Comparison of ENCODE assay signal across 20 cellular contexts in genomic region chr14:93063393-93063792, GRCh38. TPM values are rescaled to one million over a fixed set of nuclear protein-coding genes. Genes with fewer than 3 reads are reported as not detected.
DNase-seq lines count a peak whose midpoint lies in the region; ATAC-seq, FAIRE-seq and TF ChIP-seq lines count a peak whose summit lies in the region.
"Had no signal": no experiment of that assay in that cellular context is flagged by ENCODE, and none has a peak within 500 bp of the region (broad histone marks: within the 10 kb centered on the region; RNA-seq: fewer than 3 reads in every experiment).

No MANE protein-coding gene starts in this region.

- peak overlapping the region; percentile 48; the same call in 1 of the 2 replicates for H3K18ac ChIP-seq in H1 (ENCODE audit: extremely low read depth, low read length)

- H3K4me1 ChIP-seq in H1 (replicated peaks in 1 of 4; ENCODE audit: control insufficient read depth in 3 of 4, insufficient read depth in 4 of 4, low read length in 3 of 4) = peaks cover 0 to 18% (median 7%) of the 10 kb centered on the region in 4 experiments; a peak in 5 of 7 replicates

- no peaks in the 10 kb centered on the region for H3K9me3 ChIP-seq in H1 (ENCODE audit: insufficient read depth in 2 of 2, low read depth in 1 of 2, low read length in 1 of 2)
- H3K9me3 ChIP-seq: SJSA1 had no signal

- no peak overlapping the region for H3K4me3 Mint-ChIP-seq in stimulated activated naive CD8-positive, alpha-beta T cell treated with anti-CD3 and anti-CD28 coated beads, Interleukin-15, Interleukin-2, amounts not matched to agents 100 ng/mL and 50 ng/mL, for 24 hours
- H3K4me3 Mint-ChIP-seq in stimulated activated effector memory CD8-positive, alpha-beta T cell treated with anti-CD3 and anti-CD28 coated beads, Interleukin-12 subunit alpha, Interleukin-12 subunit beta, amount 100 ng/mL, for 72 hours = no peak overlapping the region
- H3K4me3 Mint-ChIP-seq: activated naive CD4-positive, alpha-beta T cell treated with anti-CD3 and anti-CD28 coated beads for 36 hours; nephron had no signal

- H3K23me2 ChIP-seq in H1 (ENCODE audit: low read depth, low read length) = no peaks in the 10 kb centered on the region

- H2AFZ ChIP-seq in H1 (ENCODE audit: low read length) = no peak overlapping the region

- TF ChIP-seq RAD21 in H1 (IDR thresholded peaks at IDR 0.05 in 1 of 2, conservative IDR thresholded peaks at IDR 0.05 in 1 of 2; ENCODE audit: low read depth in 2 of 2, low read length in 2 of 2) = no peak

- H2BK15ac ChIP-seq in H1 (ENCODE audit: low read length) = 0 out of 2 replicates have a peak overlapping the region, but pooled peaks have one; percentile 16

- CTCF ChIA-PET in H1 (lab: Charles Lee; ENCODE audit: partially characterized antibody) = interaction anchor here (0.5 to 1.4 kb wide), 3 partner anchors 38 to 212 kb away, joined by 3 to 4 read pairs (median 4); no protein-coding TSS in a partner anchor

- H2BK12ac ChIP-seq in H1 (ENCODE audit: low read depth, low read length) = no peak overlapping the region

- no peaks in the 10 kb centered on the region for H3K9me3 Mint-ChIP-seq in stimulated activated naive CD8-positive, alpha-beta T cell treated with anti-CD3 and anti-CD28 coated beads, Interleukin-15, Interleukin-2, amounts not matched to agents 100 ng/mL and 50 ng/mL, for 24 hours
- no peaks in the 10 kb centered on the region for H3K9me3 Mint-ChIP-seq in stimulated activated effector memory CD8-positive, alpha-beta T cell treated with anti-CD3 and anti-CD28 coated beads, Interleukin-12 subunit alpha, Interleukin-12 subunit beta, amount 100 ng/mL, for 72 hours
- H3K9me3 Mint-ChIP-seq: activated naive CD4-positive, alpha-beta T cell treated with anti-CD3 and anti-CD28 coated beads for 36 hours; nephron had no signal

- no peak for ATAC-seq in stimulated activated naive CD8-positive, alpha-beta T cell treated with anti-CD3 and anti-CD28 coated beads, Interleukin-15, Interleukin-2, amounts not matched to agents 100 U/mL and 50 U/mL, for 24 hours
- no peak for ATAC-seq in stimulated activated effector memory CD8-positive, alpha-beta T cell treated with anti-CD3 and anti-CD28 coated beads, Interleukin-12 subunit alpha, Interleukin-12 subunit beta, amount 100 ng/mL, for 72 hours
- ATAC-seq in GM18520 (IDR thresholded peaks at IDR 0.05; ENCODE audit: unreplicated experiment) (no peak), HG02763 (IDR thresholded peaks at IDR 0.05; ENCODE audit: unreplicated experiment) (no peak)

- no peak overlapping the region for H4K8ac ChIP-seq in H1 (ENCODE audit: extremely low read depth, insufficient read depth, low read length)

- WGBS in H1 (ENCODE audit: extremely low coverage in 1 of 2, insufficient coverage in 1 of 2, insufficient read length in 1 of 2, insufficient replicate concordance in 2 of 2, low coverage in 1 of 2, low lambda C conversion rate in 2 of 2, missing lambda C conversion rate in 1 of 2), 2 experiments = 87% methylated on average over 5 of the region's 5 CpGs; no CpG with 5 or more reads in 1 of the 2 experiments

- peaks cover 0 to 39% of the 10 kb centered on the region in 2 experiments; a peak in 2 of 4 replicates for H3K79me2 ChIP-seq in H1 (ENCODE audit: control insufficient read depth in 1 of 2, insufficient read depth in 2 of 2, low read length in 2 of 2)

- peaks cover 65% of the 10 kb centered on the region for H3K4me1 Mint-ChIP-seq in stimulated activated naive CD8-positive, alpha-beta T cell treated with anti-CD3 and anti-CD28 coated beads, Interleukin-15, Interleukin-2, amounts not matched to agents 100 ng/mL and 50 ng/mL, for 24 hours (ENCODE audit: low read depth)
- H3K4me1 Mint-ChIP-seq in stimulated activated effector memory CD8-positive, alpha-beta T cell treated with anti-CD3 and anti-CD28 coated beads, Interleukin-12 subunit alpha, Interleukin-12 subunit beta, amount 100 ng/mL, for 72 hours = peaks cover 66% of the 10 kb centered on the region

- peak overlapping the region; percentile 44 for H3K4ac ChIP-seq in H1 (replicated peaks; ENCODE audit: insufficient read length, low read depth, low read length)

- FAIRE-seq in H1 (lab: Jason Lieb, UNC) = no peak

- TF ChIP-seq POLR2A in H1 (IDR thresholded peaks at IDR 0.05; ENCODE audit: control extremely low read depth in 1 of 2, low read depth in 2 of 2, low read length in 2 of 2) = no peak

- H2BK120ac ChIP-seq in H1 (replicated peaks; ENCODE audit: low read depth, low read length) = no peak overlapping the region

- H3K4me3 ChIP-seq in H1 (ENCODE audit: extremely low read depth in 1 of 4, insufficient read depth in 2 of 4, low read depth in 3 of 4, low read length in 4 of 4) = no peak overlapping the region
- H3K4me3 ChIP-seq: SJSA1, skin epidermis had no signal

- peaks cover 0 to 2% of the 10 kb centered on the region in 2 experiments for H4K20me1 ChIP-seq in H1 (replicated peaks in 1 of 2; ENCODE audit: control insufficient read depth in 1 of 2, insufficient read depth in 2 of 2, low read length in 2 of 2)

- H3K27me3 Mint-ChIP-seq in stimulated activated naive CD8-positive, alpha-beta T cell treated with anti-CD3 and anti-CD28 coated beads, Interleukin-15, Interleukin-2, amounts not matched to agents 100 ng/mL and 50 ng/mL, for 24 hours = no peaks in the 10 kb centered on the region

- H4K91ac ChIP-seq in H1 (replicated peaks; ENCODE audit: insufficient read length, low read length) = no peak overlapping the region

- H3K36me3 ChIP-seq in H1 (ENCODE audit: control insufficient read depth in 2 of 4, insufficient read depth in 4 of 4, low read length in 3 of 4) = no peaks in the 10 kb centered on the region
- H3K36me3 ChIP-seq: SJSA1 had no signal

- H3K4me2 ChIP-seq in H1 (ENCODE audit: insufficient read depth in 1 of 2, low read depth in 2 of 2, low read length in 2 of 2) = no peak overlapping the region

- H3K9ac ChIP-seq in H1 (replicated peaks in 1 of 4; ENCODE audit: extremely low read depth in 1 of 4, low read depth in 3 of 4, low read length in 3 of 4) = no peak overlapping the region

- peak overlapping the region; percentile 60; the same call in 1 of the 2 replicates for H2BK5ac ChIP-seq in H1 (ENCODE audit: low read depth, low read length)

- H3K56ac ChIP-seq in H1 (replicated peaks; ENCODE audit: insufficient read length, low read depth, low read length) = no peak overlapping the region

- H3K23ac ChIP-seq in H1 (ENCODE audit: insufficient read length) = no peak overlapping the region

- TF ChIP-seq EP300 in H1 (IDR thresholded peaks at IDR 0.05; ENCODE audit: borderline replicate concordance in 1 of 2, low read depth in 2 of 2, low read length in 2 of 2) = no peak

- peaks cover 15% of the 10 kb centered on the region for H3K79me1 ChIP-seq in H1 (ENCODE audit: low read depth, low read length)

- POLR2A ChIA-PET in H1 (lab: Charles Lee; ENCODE audit: partially characterized antibody) = no interaction called here

- H3K27ac ChIP-seq in H1 (ENCODE audit: low read depth, low read length) = no peak overlapping the region
- H3K27ac ChIP-seq: SJSA1, VCaP had no signal

- H2BK20ac ChIP-seq in H1 (ENCODE audit: low read length) = 0 out of 2 replicates have a peak overlapping the region, but pooled peaks have one; percentile 32

- no peak overlapping the region for H3K14ac ChIP-seq in H1 (ENCODE audit: insufficient read length)

- H3K36me3 Mint-ChIP-seq in stimulated activated naive CD8-positive, alpha-beta T cell treated with anti-CD3 and anti-CD28 coated beads, Interleukin-15, Interleukin-2, amounts not matched to agents 100 ng/mL and 50 ng/mL, for 24 hours (ENCODE audit: low read depth) = peaks cover 10% of the 10 kb centered on the region
- H3K36me3 Mint-ChIP-seq in stimulated activated effector memory CD8-positive, alpha-beta T cell treated with anti-CD3 and anti-CD28 coated beads, Interleukin-12 subunit alpha, Interleukin-12 subunit beta, amount 100 ng/mL, for 72 hours = peaks cover 21% of the 10 kb centered on the region

- no peaks in the 10 kb centered on the region for H3K27me3 ChIP-seq in H1 (replicated peaks in 1 of 4; ENCODE audit: control insufficient read depth in 3 of 4, extremely low read depth in 1 of 4, insufficient read depth in 3 of 4, low read length in 3 of 4)
- H3K27me3 ChIP-seq: SJSA1 had no signal

- no peak for TF ChIP-seq CTCF in H1 (IDR thresholded peaks at IDR 0.05; ENCODE audit: control extremely low read depth in 1 of 3, insufficient read depth in 1 of 3, low read depth in 1 of 3, low read length in 3 of 3)

- no peak overlapping the region for H4K5ac ChIP-seq in H1 (ENCODE audit: insufficient read length, low read depth, low read length)

- peak overlapping the region; percentile 49 for H3K27ac Mint-ChIP-seq in stimulated activated naive CD8-positive, alpha-beta T cell treated with anti-CD3 and anti-CD28 coated beads, Interleukin-15, Interleukin-2, amounts not matched to agents 100 ng/mL and 50 ng/mL, for 24 hours
- peak overlapping the region; percentile 83 for H3K27ac Mint-ChIP-seq in stimulated activated effector memory CD8-positive, alpha-beta T cell treated with anti-CD3 and anti-CD28 coated beads, Interleukin-12 subunit alpha, Interleukin-12 subunit beta, amount 100 ng/mL, for 72 hours
- H3K27ac Mint-ChIP-seq: activated naive CD4-positive, alpha-beta T cell treated with anti-CD3 and anti-CD28 coated beads for 36 hours; nephron had no signal

- peak overlapping the region; percentile 82 for H2AK5ac ChIP-seq in H1 (ENCODE audit: low read depth, low read length)

- no peak for DNase-seq in stimulated activated naive CD8-positive, alpha-beta T cell treated with anti-CD3 and anti-CD28 coated beads, Interleukin-15, Interleukin-2, amounts not matched to agents 100 U/mL and 50 U/mL, for 24 hours
- no peak for DNase-seq in H1 (ENCODE audit: low read depth in 1 of 2, low spot score in 2 of 2)
- no peak for DNase-seq in stimulated activated effector memory CD8-positive, alpha-beta T cell treated with anti-CD3 and anti-CD28 coated beads, Interleukin-12 subunit alpha, Interleukin-12 subunit beta, amount 100 ng/mL, for 72 hours (ENCODE audit: low spot score in 2 of 2)
- DNase-seq in NCI-H146 (lab: John Stamatoyannopoulos, UW) = no peak
- DNase-seq: activated naive CD4-positive, alpha-beta T cell treated with anti-CD3 and anti-CD28 coated beads for 36 hours; activated T-cell treated with anti-CD3 and anti-CD28 coated beads for 4 hours; DMS79; H7; Karpas-422; NCI-H1930; NCI-H226; stimulated activated CD4-positive, alpha-beta T cell treated with anti-CD3 and anti-CD28 coated beads, Interleukin-2, amount 100 ng/mL, for 24 hours; stimulated activated naive CD4-positive, alpha-beta T cell treated with Interleukin-2 at 50 U/mL for 16 hours had no signal

TF ChIP-seq in H1, 55 proteins besides CTCF, POLR2A, EP300 and RAD21 (continues in another document):
- TF ChIP-seq TAF7 (optimal IDR thresholded peaks at IDR 0.05; ENCODE audit: borderline replicate concordance, low read depth, low read length) = no peak

RNA-seq across cellular contexts. Expression of gene ITPK1, which starts 52.3 kb away (rescaled TPM):
- total RNA-seq in H1 (2021; fragmentation: NEBNext Ultra II Directional; extraction: Animal tissue kit (Norgen Biotek cat#: 25700)) = 143 and 148 TPM in 2 replicates
- 108 and 114 TPM in 2 replicates for polyA plus RNA-seq in H1 (2011; rRNA removed)
- 87.6 TPM for polyA plus RNA-seq in H1 (2011; cell fraction: cytosol; rRNA removed)
- 123 TPM for polyA plus RNA-seq in H1 (2011; cell fraction: nucleus; rRNA removed)
- polyA plus RNA-seq in H1 (2012, experiment 1 of 2) = 86.3 to 118 TPM (median 110 TPM) in 4 replicates
- polyA plus RNA-seq in H1 (2012, experiment 2 of 2) = 103 TPM
- polyA plus RNA-seq in H1 (2013, experiment 1 of 2) = 62.3 TPM
- 61.5 TPM for polyA plus RNA-seq in H1 (2013, experiment 2 of 2)
- polyA minus RNA-seq in H1 (2011; rRNA and poly(A)+ RNA removed) = 278 and 326 TPM in 2 replicates
- 85.3 TPM for polyA minus RNA-seq in H1 (2011; cell fraction: cytosol; rRNA and poly(A)+ RNA removed)
- 55.2 TPM for polyA minus RNA-seq in H1 (2011; cell fraction: nucleus; rRNA and poly(A)+ RNA removed)
